24 cellular contexts compared by ENCODE assay signal in genomic region chr2:780581-780980, GRCh38.
DNase-seq lines count a peak whose midpoint lies in the region; ATAC-seq, FAIRE-seq and TF ChIP-seq lines count a peak whose summit lies in the region.
"Had no signal": no experiment of that assay in that cellular context is flagged by ENCODE, and none has a peak within 500 bp of the region (broad histone marks: within the 10 kb centered on the region; RNA-seq: fewer than 3 reads in every experiment).

No MANE protein-coding gene starts in this region.

- H3K27ac ChIP-seq in GM23338 (ENCODE audit: low read depth) (no peak overlapping the region), esophagus muscularis mucosa (replicated peaks in 1 of 4) (no peak overlapping the region)
- H3K27ac ChIP-seq: 22Rv1; A549; BLaER1 treated with 17β-estradiol and CSF1 and Interleukin-3, amounts not matched to agents 10 nM and 100 nM; C4-2B had no signal

- no peak for TF ChIP-seq EP300 in esophagus muscularis mucosa (IDR thresholded peaks at IDR 0.05)

- H3K9me3 Mint-ChIP-seq in activated CD8-positive, alpha-beta T cell treated with anti-CD3 and anti-CD28 coated beads, Interleukin-2, amount 10 ng/mL, durations not matched to agents 7 days and 5 days (ENCODE audit: insufficient read depth): no peaks in the 10 kb centered on the region
- peaks cover 1% of the 10 kb centered on the region for H3K9me3 Mint-ChIP-seq in activated CD8-positive, alpha-beta T cell treated with anti-CD3 and anti-CD28 coated beads for 36 hours
- H3K9me3 Mint-ChIP-seq in GM23338: no peaks in the 10 kb centered on the region
- H3K9me3 Mint-ChIP-seq: CD4-positive, alpha-beta T cell; CD8-positive, alpha-beta T cell had no signal

- H3K4me3 ChIP-seq in GM23338 (no peak overlapping the region), bronchial epithelial cell (ENCODE audit: low read depth, low read length) (no peak overlapping the region), esophagus muscularis mucosa (no peak overlapping the region)
- H3K4me3 ChIP-seq: A549; BLaER1 treated with 17β-estradiol and CSF1 and Interleukin-3, amounts not matched to agents 10 nM and 100 nM had no signal

- CTCF ChIA-PET in activated CD8-positive, alpha-beta T cell treated with anti-CD3 and anti-CD28 coated beads, Interleukin-2, amount 10 ng/mL, durations not matched to agents 7 days and 5 days (lab: Charles Lee): interaction anchor here (1.1 kb wide), 1 partner anchor 101 kb away, joined by 3 read pairs; no protein-coding TSS in a partner anchor
- CTCF ChIA-PET in activated CD8-positive, alpha-beta T cell treated with anti-CD3 and anti-CD28 coated beads for 36 hours (lab: Charles Lee): no interaction called here

- POLR2A ChIA-PET in activated CD8-positive, alpha-beta T cell treated with anti-CD3 and anti-CD28 coated beads, Interleukin-2, amount 10 ng/mL, durations not matched to agents 7 days and 5 days (lab: Charles Lee): no interaction called here
- POLR2A ChIA-PET in activated CD8-positive, alpha-beta T cell treated with anti-CD3 and anti-CD28 coated beads for 36 hours (lab: Charles Lee): interaction anchor here (1.1 kb wide), 1 partner anchor 10 kb away, joined by 3 read pairs; no protein-coding TSS in a partner anchor

- H3K27ac Mint-ChIP-seq in activated CD8-positive, alpha-beta T cell treated with anti-CD3 and anti-CD28 coated beads, Interleukin-2, amount 10 ng/mL, durations not matched to agents 7 days and 5 days: no peak overlapping the region
- no peak overlapping the region for H3K27ac Mint-ChIP-seq in activated CD8-positive, alpha-beta T cell treated with anti-CD3 and anti-CD28 coated beads for 36 hours
- no peak overlapping the region for H3K27ac Mint-ChIP-seq in GM23338
- H3K27ac Mint-ChIP-seq: B cell; CD4-positive, alpha-beta T cell; CD8-positive, alpha-beta T cell had no signal

- H3K9me2 ChIP-seq in GM23338 (ENCODE audit: insufficient read depth): no peaks in the 10 kb centered on the region

- H3K4me2 ChIP-seq in GM23338: no peak overlapping the region
- H3K4me2 ChIP-seq: A549; BLaER1 treated with 17β-estradiol and CSF1 and Interleukin-3, amounts not matched to agents 10 nM and 100 nM had no signal

- intact Hi-C loops in activated CD8-positive, alpha-beta T cell treated with anti-CD3 and anti-CD28 coated beads for 36 hours (cut with micrococcal nuclease): no loop called here
- intact Hi-C loops in esophagus muscularis mucosa (cut with DNase I): no loop called here

- no peaks in the 10 kb centered on the region for H4K20me1 ChIP-seq in GM23338 (replicated peaks; ENCODE audit: insufficient read depth)
- H4K20me1 ChIP-seq: BLaER1 treated with 17β-estradiol and CSF1 and Interleukin-3, amounts not matched to agents 10 nM and 100 nM had no signal

- H3K36me3 ChIP-seq in GM23338 (ENCODE audit: insufficient read depth): no peaks in the 10 kb centered on the region
- H3K36me3 ChIP-seq in bronchial epithelial cell (ENCODE audit: control insufficient read depth, insufficient read depth, low read length): no peaks in the 10 kb centered on the region
- H3K36me3 ChIP-seq in esophagus muscularis mucosa: no peaks in the 10 kb centered on the region
- H3K36me3 ChIP-seq: BLaER1 treated with 17β-estradiol and CSF1 and Interleukin-3, amounts not matched to agents 10 nM and 100 nM had no signal

- FAIRE-seq in bronchial epithelial cell (lab: Jason Lieb, UNC): peak; percentile 73
- FAIRE-seq: A549, D721Med, G401.6, GM12891, GM19239 had no signal

- no peaks in the 10 kb centered on the region for H3K4me1 Mint-ChIP-seq in activated CD8-positive, alpha-beta T cell treated with anti-CD3 and anti-CD28 coated beads, Interleukin-2, amount 10 ng/mL, durations not matched to agents 7 days and 5 days (ENCODE audit: low read depth)
- no peaks in the 10 kb centered on the region for H3K4me1 Mint-ChIP-seq in activated CD8-positive, alpha-beta T cell treated with anti-CD3 and anti-CD28 coated beads for 36 hours (ENCODE audit: low read depth)
- peaks cover 27% of the 10 kb centered on the region for H3K4me1 Mint-ChIP-seq in GM23338
- H3K4me1 Mint-ChIP-seq: B cell had no signal

- WGBS in esophagus muscularis mucosa: 78% methylated on average over 8 of the region's 8 CpGs

- no peak for TF ChIP-seq CTCF in activated CD8-positive, alpha-beta T cell treated with anti-CD3 and anti-CD28 coated beads for 36 hours (IDR thresholded peaks at IDR 0.05)
- TF ChIP-seq CTCF in GM23338 (conservative IDR thresholded peaks at IDR 0.05; ENCODE audit: low read depth in 2 of 2) (no peak), bronchial epithelial cell (IDR thresholded peaks at IDR 0.05; ENCODE audit: insufficient read depth, low read length, severe bottlenecking) (no peak), esophagus muscularis mucosa (IDR thresholded peaks at IDR 0.05) (no peak)

- H3K27me3 ChIP-seq in GM23338 (ENCODE audit: insufficient read depth): no peaks in the 10 kb centered on the region
- H3K27me3 ChIP-seq in bronchial epithelial cell (ENCODE audit: control insufficient read depth, insufficient read depth, low read length): no peaks in the 10 kb centered on the region
- peaks cover 0 to 16% (median 0%) of the 10 kb centered on the region in 4 donors for H3K27me3 ChIP-seq in esophagus muscularis mucosa
- H3K27me3 ChIP-seq: BLaER1 treated with 17β-estradiol and CSF1 and Interleukin-3, amounts not matched to agents 10 nM and 100 nM had no signal

- no peak for ATAC-seq in activated CD8-positive, alpha-beta T cell treated with anti-CD3 and anti-CD28 coated beads, Interleukin-2, amount 10 ng/mL, durations not matched to agents 7 days and 5 days
- ATAC-seq in activated CD8-positive, alpha-beta T cell treated with anti-CD3 and anti-CD28 coated beads for 36 hours: no peak
- ATAC-seq in GM23338: no peak
- no peak for ATAC-seq in HG03432 (IDR thresholded peaks at IDR 0.05; ENCODE audit: unreplicated experiment)
- ATAC-seq: A549; CD8-positive, alpha-beta T cell had no signal

- 0 out of 2 replicates have a peak overlapping the region, but pooled peaks have one; percentile 66 for H2AFZ ChIP-seq in GM23338

- DNase-seq in activated CD8-positive, alpha-beta T cell treated with anti-CD3 and anti-CD28 coated beads, Interleukin-2, amount 10 ng/mL, durations not matched to agents 7 days and 5 days: peak; percentile 4
- DNase-seq in activated CD8-positive, alpha-beta T cell treated with anti-CD3 and anti-CD28 coated beads for 36 hours: no peak
- no peak for DNase-seq in GM23338 (ENCODE audit: low spot score)
- no peak for DNase-seq in bronchial epithelial cell (ENCODE audit: low read depth)
- peak; percentile 19 for DNase-seq in esophagus muscularis mucosa (ENCODE audit: extremely low spot score)
- no peak for DNase-seq in activated CD4-positive, alpha-beta T cell treated with anti-CD3 and anti-CD28 coated beads for 48 hours
- DNase-seq in NCI-H526 (lab: John Stamatoyannopoulos, UW): no peak
- DNase-seq: AML-193; Caco-2; Calu3; CD4-positive, alpha-beta T cell; CD8-positive, alpha-beta T cell; DMS79 treated with DMSO at 0.1 percent for 48 hours; GF-D8 had no signal

- no peaks in the 10 kb centered on the region for H3F3A ChIP-seq in GM23338 (replicated peaks; ENCODE audit: low read depth)

- H3K4me1 ChIP-seq in GM23338 (ENCODE audit: insufficient read depth) (peaks cover 15% of the 10 kb centered on the region), esophagus muscularis mucosa (no peaks in the 10 kb centered on the region)
- H3K4me1 ChIP-seq: A549; BLaER1 treated with 17β-estradiol and CSF1 and Interleukin-3, amounts not matched to agents 10 nM and 100 nM; Caco-2 had no signal

- H3K36me3 Mint-ChIP-seq in activated CD8-positive, alpha-beta T cell treated with anti-CD3 and anti-CD28 coated beads, Interleukin-2, amount 10 ng/mL, durations not matched to agents 7 days and 5 days (ENCODE audit: low read depth): no peaks in the 10 kb centered on the region
- H3K36me3 Mint-ChIP-seq in activated CD8-positive, alpha-beta T cell treated with anti-CD3 and anti-CD28 coated beads for 36 hours (ENCODE audit: low read depth): no peaks in the 10 kb centered on the region
- H3K36me3 Mint-ChIP-seq in GM23338 (ENCODE audit: low read depth): no peaks in the 10 kb centered on the region; the same call in 2 of the 3 replicates
- H3K36me3 Mint-ChIP-seq: CD8-positive, alpha-beta T cell had no signal

- H3K79me2 ChIP-seq in GM23338 (replicated peaks; ENCODE audit: insufficient read depth): no peaks in the 10 kb centered on the region

- H3K9me3 ChIP-seq in esophagus muscularis mucosa: peaks cover 0 to 6% (median 0%) of the 10 kb centered on the region in 4 donors
- H3K9me3 ChIP-seq: Caco-2 had no signal

- peaks cover 2% of the 10 kb centered on the region for H3K27me3 Mint-ChIP-seq in activated CD8-positive, alpha-beta T cell treated with anti-CD3 and anti-CD28 coated beads, Interleukin-2, amount 10 ng/mL, durations not matched to agents 7 days and 5 days (ENCODE audit: low read depth)
- H3K27me3 Mint-ChIP-seq in activated CD8-positive, alpha-beta T cell treated with anti-CD3 and anti-CD28 coated beads for 36 hours: peaks cover 4% of the 10 kb centered on the region
- H3K27me3 Mint-ChIP-seq in GM23338 (ENCODE audit: insufficient read depth, low read depth, poor library complexity): peaks cover 4% of the 10 kb centered on the region
- H3K27me3 Mint-ChIP-seq: CD4-positive, alpha-beta T cell had no signal

- H3K4me3 Mint-ChIP-seq in activated CD8-positive, alpha-beta T cell treated with anti-CD3 and anti-CD28 coated beads, Interleukin-2, amount 10 ng/mL, durations not matched to agents 7 days and 5 days: no peak overlapping the region
- no peak overlapping the region for H3K4me3 Mint-ChIP-seq in activated CD8-positive, alpha-beta T cell treated with anti-CD3 and anti-CD28 coated beads for 36 hours
- no peak overlapping the region for H3K4me3 Mint-ChIP-seq in GM23338
- H3K4me3 Mint-ChIP-seq: B cell; CD4-positive, alpha-beta T cell; CD8-positive, alpha-beta T cell had no signal

- TF ChIP-seq POLR2A in esophagus muscularis mucosa (IDR thresholded peaks at IDR 0.05; ENCODE audit: low read depth): no peak

TF ChIP-seq in GM23338, 12 proteins besides CTCF, POLR2A, EP300 and RAD21 (continues in another document):
- TF ChIP-seq ZNF331 (CRISPR knock-in tag; IDR thresholded peaks at IDR 0.05; ENCODE audit: low read depth): no peak

Comparison
In these comparisons a context has a peak if more than half of its experiments do, and no peak if none do; other contexts are left out.
1. DNase-seq: peak in activated CD8-positive, alpha-beta T cell treated with anti-CD3 and anti-CD28 coated beads, Interleukin-2, amount 10 ng/mL, durations not matched to agents 7 days and 5 days (single experiment) and esophagus muscularis mucosa (single experiment); none in activated CD8-positive, alpha-beta T cell treated with anti-CD3 and anti-CD28 coated beads for 36 hours (single experiment), GM23338 (single experiment), bronchial epithelial cell (single experiment), activated CD4-positive, alpha-beta T cell treated with anti-CD3 and anti-CD28 coated beads for 48 hours (single experiment) and NCI-H526 (0 of 2).